In the genomic region with DNA sequence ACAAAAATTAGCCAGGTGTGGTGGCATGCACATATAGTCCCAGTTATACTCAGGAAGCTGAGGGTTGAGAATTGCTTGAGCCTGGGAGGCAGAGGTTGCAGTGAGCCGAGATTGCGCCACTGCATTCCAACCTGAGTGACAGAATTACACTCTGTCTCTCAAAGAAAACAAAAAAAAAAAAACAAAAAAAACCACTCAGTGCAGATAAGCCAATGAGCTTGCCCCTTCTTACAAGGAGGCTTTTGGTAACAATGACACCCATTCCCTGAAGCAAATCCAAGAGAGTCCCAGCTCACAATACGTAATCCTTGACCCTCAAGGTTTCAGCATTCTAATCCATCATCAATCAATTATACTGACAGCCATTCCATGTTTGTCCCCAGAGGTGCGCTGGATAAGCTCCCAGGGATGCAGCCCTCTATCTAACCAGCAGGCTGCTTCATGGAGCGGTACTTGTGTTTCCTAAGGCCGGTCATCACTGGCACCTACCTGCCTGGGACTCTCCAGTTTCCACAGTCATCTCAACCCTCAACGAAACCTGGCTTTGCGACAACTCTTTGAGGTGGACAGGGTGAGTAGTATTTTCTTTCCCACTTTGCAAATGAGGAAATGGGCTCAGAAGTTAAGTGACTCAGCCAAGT, we compare ENCODE assay signal across 11 cellular contexts. TPM values are rescaled to one million over a fixed set of nuclear protein-coding genes. Genes with fewer than 3 reads are reported as not detected.
DNase-seq lines count a peak whose midpoint lies in the region; ATAC-seq, FAIRE-seq and TF ChIP-seq lines count a peak whose summit lies in the region.
"Had no signal": no experiment of that assay in that cellular context is flagged by ENCODE, and none has a peak within 500 bp of the region (broad histone marks: within the 10 kb centered on the region; RNA-seq: fewer than 3 reads in every experiment).

No MANE protein-coding gene starts in this region.

- DNase-seq in D721Med (ENCODE audit: insufficient read length, low spot score) (peak; percentile 52), LHCN-M2 (ENCODE audit: low read depth) (peak; percentile 35), brain microvascular endothelial cell (peak; percentile 35), lung (ENCODE audit: low spot score) (peak; percentile 51), mesothelial cell of epicardium (ENCODE audit: low spot score in 2 of 2, unreplicated experiment in 2 of 2) (no peak)
- no peak for DNase-seq in activated CD4-positive, alpha-beta T cell treated with anti-CD3 and anti-CD28 coated beads for 1 hour
- no peak for DNase-seq in stimulated activated naive CD4-positive, alpha-beta T cell (lab: John Stamatoyannopoulos, UW)
- DNase-seq in natural killer cell treated with Interleukin-12 subunit alpha and Interleukin-12 subunit beta and Interleukin-15 and Interleukin-18, amount 100 ng/mL, for 72 hours (ENCODE audit: low spot score), result no peak
- DNase-seq: activated CD8-positive, alpha-beta memory T cell treated with anti-CD3 and anti-CD28 coated beads, Interleukin-2, amount 50 U/mL, for 48 hours; T-helper 17 cell had no signal

- no peak overlapping the region for H3K4me3 ChIP-seq in brain microvascular endothelial cell (ENCODE audit: low read depth, low read length)
- no peak overlapping the region for H3K4me3 ChIP-seq in lung
- H3K4me3 ChIP-seq: vagina had no signal

- TF ChIP-seq CTCF in D721Med (IDR thresholded peaks at IDR 0.05; ENCODE audit: insufficient read depth, missing control alignments) (no peak), brain microvascular endothelial cell (IDR thresholded peaks at IDR 0.05; ENCODE audit: low read depth, low read length, missing control alignments) (peak; percentile 48), lung (IDR thresholded peaks at IDR 0.05; ENCODE audit: control extremely low read depth, extremely low read depth) (no peak), mesothelial cell of epicardium (IDR thresholded peaks at IDR 0.05; ENCODE audit: unreplicated experiment) (no peak)

- H3K9me3 ChIP-seq in lung (ENCODE audit: control insufficient read depth in 2 of 2, insufficient read depth in 1 of 2, low read length in 1 of 2), result peaks cover 0 to 2% of the 10 kb centered on the region in 2 donors
- H3K9me3 ChIP-seq: vagina had no signal

- H3K4me1 ChIP-seq in lung (ENCODE audit: control insufficient read depth in 2 of 2, insufficient read depth in 2 of 2, low read length in 2 of 2), result peaks cover 0 to 2% of the 10 kb centered on the region in 2 donors
- H3K4me1 ChIP-seq: vagina had no signal

- no peak overlapping the region for H3K27ac Mint-ChIP-seq in mesothelial cell of epicardium
- no peak overlapping the region for H3K27ac Mint-ChIP-seq in natural killer cell treated with Interleukin-12 subunit alpha and Interleukin-12 subunit beta and Interleukin-15 and Interleukin-18, amount 100 ng/mL, for 72 hours
- H3K27ac Mint-ChIP-seq: T-helper 17 cell had no signal

- no peak overlapping the region for H3K4me3 Mint-ChIP-seq in mesothelial cell of epicardium
- no peak overlapping the region for H3K4me3 Mint-ChIP-seq in natural killer cell treated with Interleukin-12 subunit alpha and Interleukin-12 subunit beta and Interleukin-15 and Interleukin-18, amount 100 ng/mL, for 72 hours
- H3K4me3 Mint-ChIP-seq: T-helper 17 cell had no signal

- no peaks in the 10 kb centered on the region for H3K4me1 Mint-ChIP-seq in mesothelial cell of epicardium
- peaks cover 12 to 15% of the 10 kb centered on the region in 2 donors for H3K4me1 Mint-ChIP-seq in natural killer cell treated with Interleukin-12 subunit alpha and Interleukin-12 subunit beta and Interleukin-15 and Interleukin-18, amount 100 ng/mL, for 72 hours (ENCODE audit: low read depth in 2 of 2)

- no peaks in the 10 kb centered on the region for H3K27me3 Mint-ChIP-seq in mesothelial cell of epicardium (ENCODE audit: low read depth)
- no peaks in the 10 kb centered on the region for H3K27me3 Mint-ChIP-seq in natural killer cell treated with Interleukin-12 subunit alpha and Interleukin-12 subunit beta and Interleukin-15 and Interleukin-18, amount 100 ng/mL, for 72 hours
- H3K27me3 Mint-ChIP-seq: T-helper 17 cell had no signal

- H3K36me3 Mint-ChIP-seq in mesothelial cell of epicardium, result peaks cover 44% of the 10 kb centered on the region
- peaks cover 24% of the 10 kb centered on the region for H3K36me3 Mint-ChIP-seq in natural killer cell treated with Interleukin-12 subunit alpha and Interleukin-12 subunit beta and Interleukin-15 and Interleukin-18, amount 100 ng/mL, for 72 hours

- in situ Hi-C loops in brain microvascular endothelial cell (cut with HindIII; ENCODE audit: low pct_ligation_motif_present, low sequenced_read_pairs), result no loop called here

- no peaks in the 10 kb centered on the region for H3K9me3 Mint-ChIP-seq in mesothelial cell of epicardium
- H3K9me3 Mint-ChIP-seq in natural killer cell treated with Interleukin-12 subunit alpha and Interleukin-12 subunit beta and Interleukin-15 and Interleukin-18, amount 100 ng/mL, for 72 hours, result no peaks in the 10 kb centered on the region

- WGBS in lung, 2 donors, result 74 to 79% methylated on average over 8 of the region's 8 CpGs

- H3K36me3 ChIP-seq in brain microvascular endothelial cell (replicated peaks) (peaks cover 73% of the 10 kb centered on the region), lung (ENCODE audit: control insufficient read depth in 2 of 2, insufficient read depth in 2 of 2, low read length in 2 of 2) (peaks cover 34 to 53% of the 10 kb centered on the region in 2 donors)

- no peaks in the 10 kb centered on the region for H3K27me3 ChIP-seq in brain microvascular endothelial cell (replicated peaks)
- H3K27me3 ChIP-seq in lung (ENCODE audit: control insufficient read depth, insufficient read depth), result no peaks in the 10 kb centered on the region
- H3K27me3 ChIP-seq: vagina had no signal

- no peak for FAIRE-seq in D721Med (lab: Jason Lieb, UNC)

- no peak overlapping the region for H3K27ac ChIP-seq in brain microvascular endothelial cell
- H3K27ac ChIP-seq in lung (ENCODE audit: low read depth in 1 of 2, low read length in 1 of 2), result peak overlapping the region in 1 of 2 donors; percentile 52
- H3K27ac ChIP-seq: vagina had no signal

- peak; percentile 51 for ATAC-seq in lung (ENCODE audit: insufficient read depth, low FRiP score)
- ATAC-seq in natural killer cell treated with Interleukin-12 subunit alpha and Interleukin-12 subunit beta and Interleukin-15 and Interleukin-18, amount 100 ng/mL, for 72 hours, result no peak
- ATAC-seq: T-helper 17 cell had no signal

RNA-seq across cellular contexts. Expression of a gene that starts 12.4 kb away (rescaled TPM):
- 66.6 and 71.0 TPM in 2 replicates for total RNA-seq in LHCN-M2 (2014; rRNA removed)
- 36.0 TPM for polyA plus RNA-seq in LHCN-M2 (2012)
- total RNA-seq in lung, result 10 to 100 TPM; 76.4 to 93.6 TPM
- polyA plus RNA-seq in lung, result 10 to 100 TPM; 19.3 to 29.7 TPM
- 121 to 134 TPM (median 127 TPM) in 3 replicates for total RNA-seq in mesothelial cell of epicardium
- 100 to 1,000 TPM; 126 to 311 TPM for total RNA-seq in natural killer cell treated with Interleukin-12 subunit alpha and Interleukin-12 subunit beta and Interleukin-15 and Interleukin-18, amount 100 ng/mL, for 72 hours

RNA-seq across cellular contexts. Expression of a gene that starts 18.8 kb away (rescaled TPM):
- total RNA-seq in LHCN-M2 (2014; rRNA removed), result 3,359 and 3,689 TPM in 2 replicates
- 2,988 TPM for polyA plus RNA-seq in LHCN-M2 (2012)
- total RNA-seq in lung, result 1,000 to 10,000 TPM; 1,492 to 1,979 TPM
- 1,000 to 10,000 TPM; 2,934 to 3,190 TPM for polyA plus RNA-seq in lung
- total RNA-seq in mesothelial cell of epicardium, result 1,924 to 1,989 TPM (median 1,950 TPM) in 3 replicates
- total RNA-seq in natural killer cell treated with Interleukin-12 subunit alpha and Interleukin-12 subunit beta and Interleukin-15 and Interleukin-18, amount 100 ng/mL, for 72 hours, result 1,000 to 10,000 TPM; 1,757 to 2,186 TPM

Comparison
In these comparisons a context has a peak if more than half of its experiments do, and no peak if none do; other contexts are left out.
1. DNase-seq: peak in D721Med (single experiment), LHCN-M2 (single experiment), brain microvascular endothelial cell (single experiment) and lung (single experiment); none in activated CD4-positive, alpha-beta T cell treated with anti-CD3 and anti-CD28 coated beads for 1 hour (single experiment), stimulated activated naive CD4-positive, alpha-beta T cell (0 of 6), mesothelial cell of epicardium (0 of 2) and natural killer cell treated with Interleukin-12 subunit alpha and Interleukin-12 subunit beta and Interleukin-15 and Interleukin-18, amount 100 ng/mL, for 72 hours (single experiment).